1 cellular context compared by ENCODE assay signal in the genomic region with DNA sequence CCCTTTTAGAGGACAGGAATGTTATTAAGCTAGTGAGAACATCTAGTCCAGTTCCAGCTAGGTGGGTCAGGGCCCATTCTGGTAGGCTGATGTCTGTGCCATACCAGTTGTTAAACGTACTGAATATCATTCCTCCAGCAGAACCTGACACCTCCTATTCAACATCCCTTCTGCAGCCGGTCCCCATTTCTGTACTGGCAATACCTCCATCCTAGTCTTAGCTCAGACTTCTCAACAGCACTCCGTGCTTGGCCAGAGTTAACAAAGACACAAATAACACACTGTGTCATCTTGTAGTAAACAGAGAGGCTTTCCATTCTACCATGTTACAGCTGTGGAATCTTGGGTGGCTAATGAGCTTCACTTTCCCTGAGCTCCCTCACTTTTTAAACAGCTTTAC.
TF ChIP-seq lines count a peak whose summit lies in the region.

No MANE protein-coding gene starts in this region.

TF ChIP-seq in GM23338, 12 proteins besides CTCF, POLR2A, EP300 and RAD21 (continued from another document):
- TF ChIP-seq, protein P1, sequence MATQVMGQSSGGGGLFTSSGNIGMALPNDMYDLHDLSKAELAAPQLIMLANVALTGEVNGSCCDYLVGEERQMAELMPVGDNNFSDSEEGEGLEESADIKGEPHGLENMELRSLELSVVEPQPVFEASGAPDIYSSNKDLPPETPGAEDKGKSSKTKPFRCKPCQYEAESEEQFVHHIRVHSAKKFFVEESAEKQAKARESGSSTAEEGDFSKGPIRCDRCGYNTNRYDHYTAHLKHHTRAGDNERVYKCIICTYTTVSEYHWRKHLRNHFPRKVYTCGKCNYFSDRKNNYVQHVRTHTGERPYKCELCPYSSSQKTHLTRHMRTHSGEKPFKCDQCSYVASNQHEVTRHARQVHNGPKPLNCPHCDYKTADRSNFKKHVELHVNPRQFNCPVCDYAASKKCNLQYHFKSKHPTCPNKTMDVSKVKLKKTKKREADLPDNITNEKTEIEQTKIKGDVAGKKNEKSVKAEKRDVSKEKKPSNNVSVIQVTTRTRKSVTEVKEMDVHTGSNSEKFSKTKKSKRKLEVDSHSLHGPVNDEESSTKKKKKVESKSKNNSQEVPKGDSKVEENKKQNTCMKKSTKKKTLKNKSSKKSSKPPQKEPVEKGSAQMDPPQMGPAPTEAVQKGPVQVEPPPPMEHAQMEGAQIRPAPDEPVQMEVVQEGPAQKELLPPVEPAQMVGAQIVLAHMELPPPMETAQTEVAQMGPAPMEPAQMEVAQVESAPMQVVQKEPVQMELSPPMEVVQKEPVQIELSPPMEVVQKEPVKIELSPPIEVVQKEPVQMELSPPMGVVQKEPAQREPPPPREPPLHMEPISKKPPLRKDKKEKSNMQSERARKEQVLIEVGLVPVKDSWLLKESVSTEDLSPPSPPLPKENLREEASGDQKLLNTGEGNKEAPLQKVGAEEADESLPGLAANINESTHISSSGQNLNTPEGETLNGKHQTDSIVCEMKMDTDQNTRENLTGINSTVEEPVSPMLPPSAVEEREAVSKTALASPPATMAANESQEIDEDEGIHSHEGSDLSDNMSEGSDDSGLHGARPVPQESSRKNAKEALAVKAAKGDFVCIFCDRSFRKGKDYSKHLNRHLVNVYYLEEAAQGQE (IDR thresholded peaks at IDR 0.05; ENCODE audit: unreplicated experiment) = no peak
- TF ChIP-seq ZNF462 (CRISPR knock-in tag; IDR thresholded peaks at IDR 0.05) = no peak
TF ChIP-seq in GM23338: peak in this region for 0.
